15 cellular contexts compared by ENCODE assay signal in the genomic region with DNA sequence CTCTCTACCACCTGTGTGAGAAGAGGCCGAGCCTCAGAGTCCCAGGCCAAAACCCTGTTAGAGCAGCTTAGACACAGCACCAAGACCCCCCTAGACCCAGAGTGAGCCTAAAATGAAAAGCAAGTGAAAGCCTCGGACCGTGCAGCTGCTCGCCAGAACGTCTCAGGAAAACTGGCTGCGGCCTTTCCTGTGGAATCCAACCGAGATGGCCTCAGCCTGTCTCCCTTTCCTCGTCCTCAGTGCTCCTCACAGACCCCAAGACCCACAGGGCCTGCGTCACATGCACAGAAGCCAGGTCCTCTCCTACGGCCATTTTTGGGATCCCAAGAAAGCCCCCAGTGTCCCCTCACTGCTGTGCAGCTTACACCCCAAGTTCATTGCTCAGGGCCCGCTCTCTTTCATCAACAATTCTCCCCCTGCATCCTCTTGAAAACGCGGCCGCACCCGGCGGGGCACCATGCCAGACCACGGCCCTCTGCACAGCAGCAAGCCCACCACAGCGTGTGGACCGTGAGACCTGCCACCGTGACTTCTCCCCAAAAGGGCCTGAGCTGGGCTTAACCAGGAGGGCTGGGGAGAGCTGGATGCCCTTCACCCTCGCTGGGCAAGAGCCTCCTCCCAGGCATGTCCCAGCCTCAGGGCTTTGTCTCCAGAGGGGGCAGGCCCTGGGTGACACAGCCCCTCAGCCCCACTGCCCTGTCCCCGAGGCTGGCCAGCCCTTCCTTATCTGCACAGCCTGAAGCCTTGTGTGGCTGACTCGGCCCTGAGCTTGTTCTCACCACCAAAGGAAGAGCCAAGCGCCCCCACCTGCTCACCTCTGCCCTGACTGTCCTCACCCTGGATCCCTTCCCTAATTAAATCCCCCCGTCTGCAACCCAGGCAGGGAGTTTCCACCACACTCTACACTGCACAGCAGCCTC.
DNase-seq lines count a peak whose midpoint lies in the region; ATAC-seq and TF ChIP-seq lines count a peak whose summit lies in the region.
"Had no signal": no experiment of that assay in that cellular context is flagged by ENCODE, and none has a peak within 500 bp of the region (broad histone marks: within the 10 kb centered on the region; RNA-seq: fewer than 3 reads in every experiment).

No MANE protein-coding gene starts in this region.

- ATAC-seq in Right ventricle myocardium inferior (no peak), lower lobe of right lung (peak; percentile 3 to 15), GM19455 (IDR thresholded peaks at IDR 0.05; ENCODE audit: unreplicated experiment) (no peak)
- peak; percentile 6 for ATAC-seq in stimulated activated effector memory CD8-positive, alpha-beta T cell treated with anti-CD3 and anti-CD28 coated beads, Interleukin-12 subunit alpha, Interleukin-12 subunit beta, amount 100 ng/mL, for 72 hours

- WGBS in spleen, 5 donors, result 70 to 82% (median 74%) methylated on average over 23 to 25 of the region's 25 CpGs

- H3K4me3 Mint-ChIP-seq in stimulated activated effector memory CD8-positive, alpha-beta T cell treated with anti-CD3 and anti-CD28 coated beads, Interleukin-12 subunit alpha, Interleukin-12 subunit beta, amount 100 ng/mL, for 72 hours, result no peak overlapping the region
- H3K4me3 Mint-ChIP-seq: CD14-positive monocyte had no signal

- intact Hi-C loops in cardiac septum (cut with DNase I) (no loop called here), Right ventricle myocardium inferior (cut with DNase I) (no loop called here), lower lobe of right lung (cut with DNase I) (no loop called here), spleen (cut with DNase I; ENCODE audit: low total_unique reads) (no loop called here)

- H3K4me3 ChIP-seq in lower lobe of right lung (no peak overlapping the region), spleen (no peak overlapping the region)
- H3K4me3 ChIP-seq: SJCRH30 had no signal

- H3K36me3 Mint-ChIP-seq in stimulated activated effector memory CD8-positive, alpha-beta T cell treated with anti-CD3 and anti-CD28 coated beads, Interleukin-12 subunit alpha, Interleukin-12 subunit beta, amount 100 ng/mL, for 72 hours, result no peaks in the 10 kb centered on the region
- H3K36me3 Mint-ChIP-seq: CD14-positive monocyte had no signal

- H3K4me1 ChIP-seq in lower lobe of right lung (no peaks in the 10 kb centered on the region), spleen (no peaks in the 10 kb centered on the region)
- H3K4me1 ChIP-seq: SJCRH30 had no signal

- H3K9me3 Mint-ChIP-seq in stimulated activated effector memory CD8-positive, alpha-beta T cell treated with anti-CD3 and anti-CD28 coated beads, Interleukin-12 subunit alpha, Interleukin-12 subunit beta, amount 100 ng/mL, for 72 hours, result peaks cover 5% of the 10 kb centered on the region

- no peaks in the 10 kb centered on the region for H3K4me1 Mint-ChIP-seq in stimulated activated effector memory CD8-positive, alpha-beta T cell treated with anti-CD3 and anti-CD28 coated beads, Interleukin-12 subunit alpha, Interleukin-12 subunit beta, amount 100 ng/mL, for 72 hours
- H3K4me1 Mint-ChIP-seq: CD14-positive monocyte had no signal

- no peak overlapping the region for H3K27ac ChIP-seq in lower lobe of right lung
- H3K27ac ChIP-seq in spleen, result no peak overlapping the region
- H3K27ac ChIP-seq: RWPE1, SJCRH30 had no signal

- no peak overlapping the region for H3K27ac Mint-ChIP-seq in stimulated activated effector memory CD8-positive, alpha-beta T cell treated with anti-CD3 and anti-CD28 coated beads, Interleukin-12 subunit alpha, Interleukin-12 subunit beta, amount 100 ng/mL, for 72 hours

- H3K27me3 ChIP-seq in lower lobe of right lung (ENCODE audit: low read depth) (peaks cover 4% of the 10 kb centered on the region), spleen (replicated peaks in 1 of 7) (peaks cover 0 to 37% (median 0%) of the 10 kb centered on the region in 7 donors)

- no peak for TF ChIP-seq CTCF in lower lobe of right lung (IDR thresholded peaks at IDR 0.05)
- no peak for TF ChIP-seq CTCF in spleen (IDR thresholded peaks at IDR 0.05 in 8 of 11, conservative IDR thresholded peaks at IDR 0.05 in 3 of 11)

- DNase-seq in cardiac septum (ENCODE audit: low spot score), result peak; percentile 62
- no peak for DNase-seq in Right ventricle myocardium inferior (ENCODE audit: missing footprints)
- DNase-seq in SK-N-DZ (ENCODE audit: low spot score), result peak; percentile 62
- no peak for DNase-seq in lower lobe of right lung
- DNase-seq in stimulated activated effector memory CD8-positive, alpha-beta T cell treated with anti-CD3 and anti-CD28 coated beads, Interleukin-12 subunit alpha, Interleukin-12 subunit beta, amount 100 ng/mL, for 72 hours (ENCODE audit: low spot score in 2 of 2), result no peak
- no peak for DNase-seq in spleen
- DNase-seq in kidney tubule cell (ENCODE audit: low spot score), result no peak
- DNase-seq: Karpas-422, NCI-H187, NCI-H226, NCI-H526 treated with DMSO at 0.1 percent for 48 hours, SJCRH30 had no signal

- TF ChIP-seq POLR2A in spleen (IDR thresholded peaks at IDR 0.05), result no peak

- H3K9me3 ChIP-seq in lower lobe of right lung (no peaks in the 10 kb centered on the region), spleen (no peaks in the 10 kb centered on the region)
- H3K9me3 ChIP-seq: SJCRH30 had no signal

- H3K36me3 ChIP-seq in lower lobe of right lung, result no peaks in the 10 kb centered on the region
- no peaks in the 10 kb centered on the region for H3K36me3 ChIP-seq in spleen
- H3K36me3 ChIP-seq: SJCRH30 had no signal

Comparison
In these comparisons a context has a peak if more than half of its experiments do, and no peak if none do; other contexts are left out.
1. DNase-seq: peak in cardiac septum (single experiment) and SK-N-DZ (single experiment); none in Right ventricle myocardium inferior (single experiment), lower lobe of right lung (single experiment), stimulated activated effector memory CD8-positive, alpha-beta T cell treated with anti-CD3 and anti-CD28 coated beads, Interleukin-12 subunit alpha, Interleukin-12 subunit beta, amount 100 ng/mL, for 72 hours (0 of 2), spleen (single experiment) and kidney tubule cell (single experiment).
2. ATAC-seq: peak in lower lobe of right lung (2 of 2) and stimulated activated effector memory CD8-positive, alpha-beta T cell treated with anti-CD3 and anti-CD28 coated beads, Interleukin-12 subunit alpha, Interleukin-12 subunit beta, amount 100 ng/mL, for 72 hours (single experiment); none in Right ventricle myocardium inferior (single experiment) and GM19455 (single experiment).